ENCODE assay signal across 8 cellular contexts in genomic region chr1:35640380-35641232, GRCh38.
DNase-seq lines count a peak whose midpoint lies in the region; TF ChIP-seq lines count a peak whose summit lies in the region.

No MANE protein-coding gene starts in this region.

- H3K4me1 Mint-ChIP-seq in activated T-cell treated with anti-CD3 and anti-CD28 coated beads, Interleukin-2, amount 50 U/mL, for 24 hours (ENCODE audit: low read depth) = peaks cover 36% of the 10 kb centered on the region

- peak overlapping the region; percentile 98 for H3K9ac ChIP-seq in iPS-20b (ENCODE audit: low read depth, low read length)
- peak overlapping the region; percentile 90 to 99 (median 99) for H3K9ac ChIP-seq in subcutaneous abdominal adipose tissue (ENCODE audit: low read length in 5 of 5)

- H3K36me3 Mint-ChIP-seq in activated T-cell treated with anti-CD3 and anti-CD28 coated beads, Interleukin-2, amount 50 U/mL, for 24 hours (ENCODE audit: low read depth) = peaks cover 48% of the 10 kb centered on the region

- H3K27me3 ChIP-seq in iPS-20b (ENCODE audit: insufficient read depth, low read length) (peaks cover 12% of the 10 kb centered on the region), subcutaneous abdominal adipose tissue (ENCODE audit: control insufficient read depth in 5 of 5, insufficient read depth in 4 of 5, low read length in 5 of 5) (no peaks in the 10 kb centered on the region)

- H3K36me3 ChIP-seq in iPS-20b (ENCODE audit: insufficient read depth, low read depth, low read length) (peaks cover 18% of the 10 kb centered on the region; the same call in 1 of the 2 replicates), subcutaneous abdominal adipose tissue (ENCODE audit: control insufficient read depth in 5 of 5, insufficient read depth in 5 of 5, low read length in 5 of 5) (peaks cover 0 to 4% (median 0%) of the 10 kb centered on the region in 5 donors)

- no peak for TF ChIP-seq CTCF in GM10266 (IDR thresholded peaks at IDR 0.05; ENCODE audit: control insufficient read depth, insufficient read depth, low read depth, missing control alignments)

- H3K27ac Mint-ChIP-seq in activated T-cell treated with anti-CD3 and anti-CD28 coated beads, Interleukin-2, amount 50 U/mL, for 24 hours = peak overlapping the region; percentile 100

- H3K4me3 Mint-ChIP-seq in activated T-cell treated with anti-CD3 and anti-CD28 coated beads, Interleukin-2, amount 50 U/mL, for 24 hours = peak overlapping the region; percentile 100

- H3K4me3 ChIP-seq in iPS-20b (ENCODE audit: low read length) (peak overlapping the region; percentile 99), subcutaneous abdominal adipose tissue (ENCODE audit: low read depth in 1 of 5, low read length in 5 of 5) (peak overlapping the region; percentile 90 to 99 (median 98))

- peak overlapping the region; percentile 59 for H3K27ac ChIP-seq in iPS-20b (ENCODE audit: low read length)
- peak overlapping the region; percentile 88 for H3K27ac ChIP-seq in subcutaneous abdominal adipose tissue (ENCODE audit: low read depth, low read length)

- peak; percentile 4 for DNase-seq in stimulated activated CD4-positive, alpha-beta T cell treated with anti-CD3 and anti-CD28 coated beads, Interleukin-12 subunit alpha, Interleukin-12 subunit beta, amount 100 ng/mL, for 4 hours
- DNase-seq in stimulated activated CD4-positive, alpha-beta T cell treated with anti-CD3 and anti-CD28 coated beads, Interleukin-15, amount 100 ng/mL, for 24 hours = no peak
- no peak for DNase-seq in activated T-cell treated with anti-CD3 and anti-CD28 coated beads, Interleukin-2, amount 50 U/mL, for 24 hours
- DNase-seq in GM10266 (ENCODE audit: extremely low spot score) (no peak), NCI-H446 treated with DMSO at 0.1 percent for 48 hours (lab: John Stamatoyannopoulos, UW) (no peak), NCI-H2196 treated with DMSO at 0.1 percent for 48 hours (lab: John Stamatoyannopoulos, UW; ENCODE audit: unreplicated experiment) (no peak)

- H3K4me1 ChIP-seq in iPS-20b (ENCODE audit: insufficient read depth, low read length) (peaks cover 6% of the 10 kb centered on the region), subcutaneous abdominal adipose tissue (ENCODE audit: control insufficient read depth in 5 of 5, insufficient read depth in 5 of 5, low read length in 5 of 5) (peaks cover 5 to 46% (median 40%) of the 10 kb centered on the region in 5 donors)

- H3K9me3 ChIP-seq in iPS-20b (ENCODE audit: insufficient read depth, low read depth, low read length) (no peaks in the 10 kb centered on the region), subcutaneous abdominal adipose tissue (ENCODE audit: control insufficient read depth in 5 of 5, low read length in 5 of 5) (no peaks in the 10 kb centered on the region)

- peaks cover 11% of the 10 kb centered on the region for H3K27me3 Mint-ChIP-seq in activated T-cell treated with anti-CD3 and anti-CD28 coated beads, Interleukin-2, amount 50 U/mL, for 24 hours

- no peaks in the 10 kb centered on the region for H3K9me3 Mint-ChIP-seq in activated T-cell treated with anti-CD3 and anti-CD28 coated beads, Interleukin-2, amount 50 U/mL, for 24 hours
